11 cellular contexts compared by ENCODE assay signal in genomic region chr1:31848381-31848897, GRCh38. TPM values are rescaled to one million over a fixed set of nuclear protein-coding genes. Genes with fewer than 3 reads are reported as not detected.
DNase-seq lines count a peak whose midpoint lies in the region; ATAC-seq and TF ChIP-seq lines count a peak whose summit lies in the region.
"Had no signal": no experiment of that assay in that cellular context is flagged by ENCODE, and none has a peak within 500 bp of the region (broad histone marks: within the 10 kb centered on the region; RNA-seq: fewer than 3 reads in every experiment).

No MANE protein-coding gene starts in this region.

- H3K27me3 ChIP-seq in SU-DHL-6 (ENCODE audit: low read length) (no peaks in the 10 kb centered on the region), thymus (ENCODE audit: control insufficient read depth, insufficient read depth) (no peaks in the 10 kb centered on the region), heart left ventricle (no peaks in the 10 kb centered on the region)
- H3K27me3 ChIP-seq: ovary had no signal

- H3F3A ChIP-seq in SU-DHL-6 (ENCODE audit: insufficient read depth) = peaks cover 7% of the 10 kb centered on the region; the same call in 1 of the 2 replicates

- no peaks in the 10 kb centered on the region for H3K9me3 ChIP-seq in SU-DHL-6 (ENCODE audit: insufficient read depth, low read length)
- H3K9me3 ChIP-seq in thymus (ENCODE audit: control insufficient read depth) = no peaks in the 10 kb centered on the region
- H3K9me3 ChIP-seq in heart left ventricle = peaks cover 0 to 4% (median 0%) of the 10 kb centered on the region in 12 donors
- H3K9me3 ChIP-seq: ovary had no signal

- no peak for TF ChIP-seq POLR2A in heart left ventricle (IDR thresholded peaks at IDR 0.05)

- H3K79me2 ChIP-seq in SU-DHL-6 (ENCODE audit: insufficient read depth, low read length) = no peaks in the 10 kb centered on the region

- intact Hi-C loops in heart left ventricle (cut with DNase I) (no loop called here), posterior cingulate gyrus (cut with DNase I) (loop anchor here (10.0 kb wide), 1 partner anchor 86 kb away; the partner anchor contains the start of gene PTP4A2)

- H3K27ac ChIP-seq in SU-DHL-6 (ENCODE audit: low read depth, low read length) (no peak overlapping the region), thymus (ENCODE audit: low read depth) (peak overlapping the region; percentile 95), heart left ventricle (no peak overlapping the region)
- H3K27ac ChIP-seq: KMS-11, ovary had no signal

- peak overlapping the region; percentile 33 for H3K4me2 ChIP-seq in SU-DHL-6 (ENCODE audit: low read depth, low read length, poor library complexity, severe bottlenecking)
- H3K4me2 ChIP-seq: KMS-11 had no signal

- H3K4me3 Mint-ChIP-seq in naive B cell = peak overlapping the region in 7 of 8 donors; percentile 40 to 81 (median 60)

- H3K4me1 ChIP-seq in thymus (ENCODE audit: control insufficient read depth, insufficient read depth, low read length) = peaks cover 40% of the 10 kb centered on the region
- H3K4me1 ChIP-seq in heart left ventricle = peaks cover 0 to 9% (median 0%) of the 10 kb centered on the region in 12 donors

- peak; percentile 44 to 56 for DNase-seq in activated T-cell treated with anti-CD3 and anti-CD28 coated beads, Interleukin-2, amount 50 U/mL, for 48 hours
- peak; percentile 9 for DNase-seq in naive B cell
- no peak for DNase-seq in heart left ventricle
- no peak for DNase-seq in mucosa of gallbladder (ENCODE audit: low spot score)
- DNase-seq in posterior cingulate gyrus = no peak
- DNase-seq: dermis blood vessel endothelial cell, NCI-H526, ovary had no signal

- no peak overlapping the region for H3K9ac ChIP-seq in SU-DHL-6 (ENCODE audit: low read length)
- H3K9ac ChIP-seq: KMS-11 had no signal

- H3K27ac Mint-ChIP-seq in naive B cell = peak overlapping the region in 1 of 6 donors; percentile 39

- TF ChIP-seq CTCF in SU-DHL-6 (IDR thresholded peaks at IDR 0.05; ENCODE audit: insufficient read depth, low read length, poor library complexity, severe bottlenecking) (no peak), heart left ventricle (IDR thresholded peaks at IDR 0.05) (no peak)

- 5% methylated on average over 11 of the region's 11 CpGs for whole genome bisulfite sequencing in thymus
- WGBS in heart left ventricle, 4 donors = 73 to 80% (median 77%) methylated on average over 8 to 11 of the region's 11 CpGs

- ATAC-seq in naive B cell (ENCODE audit: low read depth in 2 of 2) = peak; percentile 76 to 84
- no peak for ATAC-seq in heart left ventricle

- no peaks in the 10 kb centered on the region for H3K9me2 ChIP-seq in SU-DHL-6 (replicated peaks; ENCODE audit: insufficient read depth, low read length)

- H3K27me3 Mint-ChIP-seq in naive B cell = no peaks in the 10 kb centered on the region

- no peaks in the 10 kb centered on the region for H3K36me3 Mint-ChIP-seq in naive B cell

- no peak overlapping the region for H2AFZ ChIP-seq in SU-DHL-6 (ENCODE audit: low read depth, low read length, severe bottlenecking)

- no peak overlapping the region for H3K4me3 ChIP-seq in SU-DHL-6 (ENCODE audit: insufficient read depth, low read length, poor library complexity, severe bottlenecking)
- peak overlapping the region; percentile 52 for H3K4me3 ChIP-seq in thymus (ENCODE audit: low read length)
- H3K4me3 ChIP-seq in heart left ventricle = no peak overlapping the region
- H3K4me3 ChIP-seq: ovary had no signal

- H3K9me3 Mint-ChIP-seq in naive B cell = no peaks in the 10 kb centered on the region

- H4K20me1 ChIP-seq in SU-DHL-6 (ENCODE audit: low read depth, low read length) = no peaks in the 10 kb centered on the region

- H3K36me3 ChIP-seq in SU-DHL-6 (ENCODE audit: low read length) (no peaks in the 10 kb centered on the region), thymus (ENCODE audit: control insufficient read depth, insufficient read depth) (no peaks in the 10 kb centered on the region), heart left ventricle (no peaks in the 10 kb centered on the region)
- H3K36me3 ChIP-seq: ovary had no signal

- peaks cover 29 to 42% (median 40%) of the 10 kb centered on the region in 3 donors for H3K4me1 Mint-ChIP-seq in naive B cell

RNA-seq across cellular contexts. Expression of gene SPOCD1, which starts 32.6 kb away (rescaled TPM):
- polyA plus RNA-seq in naive B cell (ENCODE audit: low read depth in 6 of 6) (under 1 TPM in 4 of 6 donors, not detected in 2; 0.23 to 0.38 (median 0.34) TPM), thymus (0.41 TPM), heart left ventricle (under 1 TPM in 1 of 2 donors, not detected in 1; 0.36 TPM)
- total RNA-seq in heart left ventricle (1 to 10 TPM in 1 of 9 donors, under 1 TPM in 4, not detected in 4; 0.19 to 2.9 (median 0.46) TPM), mucosa of gallbladder (1.8 TPM)

Comparison
In these comparisons a context has a peak if more than half of its experiments do, and no peak if none do; other contexts are left out.
1. DNase-seq: peak in activated T-cell treated with anti-CD3 and anti-CD28 coated beads, Interleukin-2, amount 50 U/mL, for 48 hours (2 of 2) and naive B cell (single experiment); none in heart left ventricle (0 of 5), mucosa of gallbladder (single experiment) and posterior cingulate gyrus (0 of 10).
2. ATAC-seq: peak in naive B cell (2 of 2); none in heart left ventricle (0 of 4).